In the genomic region with DNA sequence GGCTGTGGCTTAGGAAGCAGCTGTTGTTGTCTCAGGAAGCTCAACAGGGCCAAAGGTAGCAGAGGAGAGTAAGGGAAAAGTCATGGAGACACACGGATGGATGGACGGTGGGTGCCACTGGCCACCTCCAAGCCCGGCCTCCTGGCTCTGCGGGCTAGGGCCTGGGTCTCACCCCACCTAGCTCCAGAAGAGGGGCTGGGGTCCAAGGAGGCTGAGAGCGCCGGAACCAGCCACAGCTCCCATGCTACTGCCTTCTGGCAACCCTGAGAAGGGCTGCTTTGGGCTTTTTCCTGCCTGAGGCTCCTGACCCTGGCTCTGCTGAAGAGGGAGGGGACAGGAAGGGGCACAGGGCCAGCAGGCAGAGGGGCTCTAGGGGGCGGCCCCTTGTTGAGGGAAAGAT, we compare ENCODE assay signal across 22 cellular contexts. TPM values are rescaled to one million over a fixed set of nuclear protein-coding genes. Genes with fewer than 3 reads are reported as not detected.
A peak's percentile ranks its signal among the peaks of the same experiment; 100 is the strongest.
DNase-seq lines count a peak whose midpoint lies in the region; ATAC-seq and TF ChIP-seq lines count a peak whose summit lies in the region.
"Had no signal": no experiment of that assay in that cellular context is flagged by ENCODE, and none has a peak within 500 bp of the region (broad histone marks: within the 10 kb centered on the region; RNA-seq: fewer than 3 reads in every experiment).

No MANE protein-coding gene starts in this region.

- no peaks in the 10 kb centered on the region for H3K9me3 ChIP-seq in heart left ventricle
- H3K9me3 ChIP-seq in neural progenitor cell (ENCODE audit: low read depth): no peaks in the 10 kb centered on the region
- H3K9me3 ChIP-seq in upper lobe of right lung: no peaks in the 10 kb centered on the region
- H3K9me3 ChIP-seq: SJCRH30 had no signal

- H3K36me3 ChIP-seq in heart left ventricle: no peaks in the 10 kb centered on the region
- no peaks in the 10 kb centered on the region for H3K36me3 ChIP-seq in H7 (replicated peaks; ENCODE audit: control insufficient read depth, insufficient read depth, low read length)
- H3K36me3 ChIP-seq in neural progenitor cell: no peaks in the 10 kb centered on the region
- H3K36me3 ChIP-seq in upper lobe of right lung: no peaks in the 10 kb centered on the region
- H3K36me3 ChIP-seq: SJCRH30 had no signal

- peak overlapping the region; percentile 18 to 84 (median 73) for H3K27ac ChIP-seq in heart left ventricle
- H3K27ac ChIP-seq in neural progenitor cell: no peak overlapping the region
- no peak overlapping the region for H3K27ac ChIP-seq in upper lobe of right lung
- H3K27ac ChIP-seq: SJCRH30 had no signal

- peaks cover 4% of the 10 kb centered on the region for H3K4me1 Mint-ChIP-seq in neural progenitor cell
- H3K4me1 Mint-ChIP-seq in naive thymus-derived CD8-positive, alpha-beta T cell: no peaks in the 10 kb centered on the region

- TF ChIP-seq POLR2A in heart left ventricle (IDR thresholded peaks at IDR 0.05): no peak

- H4K20me1 ChIP-seq in neural progenitor cell (ENCODE audit: low read depth): no peaks in the 10 kb centered on the region

- H2AFZ ChIP-seq in neural progenitor cell (replicated peaks): peak overlapping the region; percentile 13

- DNase-seq in heart left ventricle (no peak), left cardiac atrium (no peak), H7 (peak; percentile 37), neural progenitor cell (ENCODE audit: low spot score) (no peak), upper lobe of right lung (peak; percentile 46), MV-4-11 (lab: John Stamatoyannopoulos, UW) (no peak)
- DNase-seq in naive thymus-derived CD8-positive, alpha-beta T cell: no peak
- DNase-seq: AML-193, DMS79, HFFc6, Karpas-422, NCI-H1417, NCI-H1694 treated with DMSO at 0.1 percent for 48 hours, NCI-H2107, NCI-H446 treated with DMSO at 0.1 percent for 48 hours, NCI-H69 had no signal

- H3K27me3 Mint-ChIP-seq in neural progenitor cell (ENCODE audit: insufficient read depth, low read depth): peaks cover 7% of the 10 kb centered on the region
- H3K27me3 Mint-ChIP-seq in naive thymus-derived CD8-positive, alpha-beta T cell: peaks cover 0 to 17% (median 8%) of the 10 kb centered on the region in 5 donors

- no peak overlapping the region for H3K4me2 ChIP-seq in neural progenitor cell

- H3K4me3 Mint-ChIP-seq in neural progenitor cell: no peak overlapping the region
- no peak overlapping the region for H3K4me3 Mint-ChIP-seq in naive thymus-derived CD8-positive, alpha-beta T cell
- H3K4me3 Mint-ChIP-seq: CD14-positive monocyte, HFFc6 had no signal

- no peak overlapping the region for H3K27ac Mint-ChIP-seq in neural progenitor cell
- H3K27ac Mint-ChIP-seq in naive thymus-derived CD8-positive, alpha-beta T cell: peak overlapping the region in 1 of 10 donors; percentile 43
- H3K27ac Mint-ChIP-seq: CD14-positive monocyte, HFFc6 had no signal

- no peaks in the 10 kb centered on the region for H3F3A ChIP-seq in neural progenitor cell (ENCODE audit: low read depth)

- POLR2A ChIA-PET in naive thymus-derived CD8-positive, alpha-beta T cell (lab: Charles Lee): no interaction called here

- H3K9ac ChIP-seq in neural progenitor cell: no peak overlapping the region

- no peaks in the 10 kb centered on the region for H3K9me3 Mint-ChIP-seq in neural progenitor cell
- H3K9me3 Mint-ChIP-seq in naive thymus-derived CD8-positive, alpha-beta T cell: no peaks in the 10 kb centered on the region
- H3K9me3 Mint-ChIP-seq: HFFc6 had no signal

- H3K4me1 ChIP-seq in heart left ventricle (peaks cover 6 to 60% (median 32%) of the 10 kb centered on the region in 12 donors), neural progenitor cell (no peaks in the 10 kb centered on the region), upper lobe of right lung (peaks cover 5% of the 10 kb centered on the region)

- ATAC-seq in heart left ventricle (no peak), left cardiac atrium (no peak), upper lobe of right lung (no peak), GM21528 (IDR thresholded peaks at IDR 0.05; ENCODE audit: low FRiP score, unreplicated experiment) (no peak)
- ATAC-seq in naive thymus-derived CD8-positive, alpha-beta T cell: no peak

- H3K27me3 ChIP-seq in heart left ventricle (peaks cover 0 to 7% (median 0%) of the 10 kb centered on the region in 9 donors), H7 (ENCODE audit: control insufficient read depth, insufficient read depth, low read length) (no peaks in the 10 kb centered on the region; the same call in 1 of the 2 replicates), neural progenitor cell (no peaks in the 10 kb centered on the region), upper lobe of right lung (peaks cover 4% of the 10 kb centered on the region)

- H3K4me3 ChIP-seq in heart left ventricle: no peak overlapping the region
- H3K4me3 ChIP-seq in H7 (ENCODE audit: insufficient read depth, low read depth, low read length): no peak overlapping the region
- no peak overlapping the region for H3K4me3 ChIP-seq in neural progenitor cell
- no peak overlapping the region for H3K4me3 ChIP-seq in upper lobe of right lung
- H3K4me3 ChIP-seq: SJCRH30 had no signal

- intact Hi-C loops in heart left ventricle (cut with DNase I) (no loop called here), left cardiac atrium (cut with DNase I) (no loop called here), upper lobe of right lung (cut with DNase I) (no loop called here)

- 55 to 65% (median 58%) methylated on average over 7 of the region's 7 CpGs for WGBS in heart left ventricle, 4 donors

- TF ChIP-seq CTCF in heart left ventricle (IDR thresholded peaks at IDR 0.05): no peak
- TF ChIP-seq CTCF in neural progenitor cell (IDR thresholded peaks at IDR 0.05): no peak
- no peak for TF ChIP-seq CTCF in upper lobe of right lung (IDR thresholded peaks at IDR 0.05)

- no peaks in the 10 kb centered on the region for H3K36me3 Mint-ChIP-seq in neural progenitor cell
- no peaks in the 10 kb centered on the region for H3K36me3 Mint-ChIP-seq in naive thymus-derived CD8-positive, alpha-beta T cell
- H3K36me3 Mint-ChIP-seq: CD14-positive monocyte had no signal

- H3K79me2 ChIP-seq in neural progenitor cell (ENCODE audit: low read depth): no peaks in the 10 kb centered on the region

RNA-seq across cellular contexts. Expression of gene CD300LG, which starts 11.2 kb away (rescaled TPM):
- total RNA-seq in heart left ventricle: 10 to 100 TPM in 7 of 9 donors, 1 to 10 TPM in 2; 7.3 to 85.8 (median 19.9) TPM
- polyA plus RNA-seq in heart left ventricle: 10 to 100 TPM; 15.5 to 37.2 TPM
- 10 to 100 TPM; 14.5 to 15.0 TPM for total RNA-seq in left cardiac atrium
- total RNA-seq in H7 (2014; rRNA removed; shearing (Covaris generic)): not detected in 2 replicates
- not detected in 2 replicates for total RNA-seq in neural progenitor cell (ENCODE audit: low replicate concordance)
- total RNA-seq in upper lobe of right lung: 0.81 TPM
- total RNA-seq in naive thymus-derived CD8-positive, alpha-beta T cell: not detected
- not detected for polyA plus RNA-seq in naive thymus-derived CD8-positive, alpha-beta T cell
- total RNA-seq: A172, HFFc6, M059J, SJCRH30 had no signal
- polyA plus RNA-seq: AG04450, CD14-positive monocyte had no signal

RNA-seq across cellular contexts. Expression of gene MPP3, which starts 25.3 kb away (rescaled TPM):
- total RNA-seq in heart left ventricle: 10 to 100 TPM; 13.8 to 70.2 (median 25.3) TPM
- polyA plus RNA-seq in heart left ventricle: 10 to 100 TPM; 40.0 to 45.4 TPM
- 10 to 100 TPM; 30.7 to 74.2 TPM for total RNA-seq in left cardiac atrium
- total RNA-seq in H7 (2014; rRNA removed; shearing (Covaris generic)): 7.7 and 8.3 TPM in 2 replicates
- total RNA-seq in neural progenitor cell (ENCODE audit: low replicate concordance): 6.1 and 7.0 TPM in 2 replicates
- total RNA-seq in upper lobe of right lung: 28.6 TPM
- under 1 TPM in 1 of 2 experiments, not detected in 1; 0.16 TPM for total RNA-seq in naive thymus-derived CD8-positive, alpha-beta T cell
- not detected for polyA plus RNA-seq in naive thymus-derived CD8-positive, alpha-beta T cell
- polyA plus RNA-seq: CD14-positive monocyte had no signal

RNA-seq across cellular contexts. Expression of gene MPP2, which starts 49.1 kb away (rescaled TPM):
- total RNA-seq in heart left ventricle: 10 to 100 TPM; 10.4 to 22.3 (median 15.4) TPM
- polyA plus RNA-seq in heart left ventricle: 10 to 100 TPM in 1 of 2 donors, 1 to 10 TPM in 1; 6.7 to 12.8 TPM
- 10 to 100 TPM; 10.7 to 15.9 TPM for total RNA-seq in left cardiac atrium
- 9.0 and 12.2 TPM in 2 replicates for total RNA-seq in H7 (2014; rRNA removed; shearing (Covaris generic))
- total RNA-seq in neural progenitor cell (ENCODE audit: low replicate concordance): 7.8 and 24.5 TPM in 2 replicates
- 0.49 TPM for total RNA-seq in upper lobe of right lung
- 1 to 10 TPM; 2.4 to 5.2 TPM for total RNA-seq in naive thymus-derived CD8-positive, alpha-beta T cell
- polyA plus RNA-seq in naive thymus-derived CD8-positive, alpha-beta T cell: 1 to 10 TPM; 1.1 to 4.0 (median 3.1) TPM
- polyA plus RNA-seq: CD14-positive monocyte had no signal

Comparison
In these comparisons a context has a peak if more than half of its experiments do, and no peak if none do; other contexts are left out.
1. DNase-seq: peak in H7 (single experiment) and upper lobe of right lung (single experiment); none in heart left ventricle (0 of 5), left cardiac atrium (single experiment), neural progenitor cell (single experiment), naive thymus-derived CD8-positive, alpha-beta T cell (0 of 10) and MV-4-11 (single experiment).
2. H3K27ac ChIP-seq: peak in heart left ventricle (12 of 12); none in neural progenitor cell (single experiment) and upper lobe of right lung (single experiment).